In genomic region chr7:109751241-109751640, GRCh38 we compare ENCODE assay signal across 17 cellular contexts.
A peak's percentile ranks its signal among the peaks of the same experiment; 100 is the strongest.
DNase-seq lines count a peak whose midpoint lies in the region; ATAC-seq and TF ChIP-seq lines count a peak whose summit lies in the region.
"Had no signal": no experiment of that assay in that cellular context is flagged by ENCODE, and none has a peak within 500 bp of the region (broad histone marks: within the 10 kb centered on the region; RNA-seq: fewer than 3 reads in every experiment).

No MANE protein-coding gene starts in this region.

- TF ChIP-seq POLR2A in ovary (IDR thresholded peaks at IDR 0.05) = no peak
- TF ChIP-seq POLR2A in adrenal gland (IDR thresholded peaks at IDR 0.05) = no peak

- H3K36me3 ChIP-seq in DND-41 (ENCODE audit: insufficient read depth, low read length) (no peaks in the 10 kb centered on the region; the same call in 1 of the 2 replicates), ovary (no peaks in the 10 kb centered on the region), adrenal gland (replicated peaks in 1 of 2) (no peaks in the 10 kb centered on the region)
- H3K36me3 ChIP-seq: heart right ventricle had no signal

- WGBS in ovary, 3 donors = 82 to 89% (median 85%) methylated on average over 4 of the region's 4 CpGs
- 77 to 86% (median 81%) methylated on average over 4 of the region's 4 CpGs for WGBS in adrenal gland, 4 donors

- H3K9me3 ChIP-seq in DND-41 (ENCODE audit: insufficient read depth, low read length, severe bottlenecking) (peaks cover 14% of the 10 kb centered on the region), ovary (no peaks in the 10 kb centered on the region), adrenal gland (replicated peaks in 1 of 3) (no peaks in the 10 kb centered on the region)
- H3K9me3 ChIP-seq: body of pancreas had no signal

- no peaks in the 10 kb centered on the region for H4K20me1 ChIP-seq in DND-41 (ENCODE audit: insufficient read depth, low read length)

- H2AFZ ChIP-seq in DND-41 (ENCODE audit: low read depth, low read length) = peak overlapping the region; percentile 43; the same call in 1 of the 2 replicates

- H3K4me3 ChIP-seq in DND-41 (ENCODE audit: low read depth in 1 of 2, low read length in 2 of 2) (peak overlapping the region in 1 of 2 experiments; percentile 40; a peak in 2 of 4 replicates), ovary (no peak overlapping the region), adrenal gland (no peak overlapping the region)
- H3K4me3 ChIP-seq: body of pancreas, heart right ventricle had no signal

- DNase-seq in DND-41 (peak; percentile 56), Kasumi-1 (lab: John Stamatoyannopoulos, UW) (peak; percentile 73 to 80), astrocyte of the hippocampus (ENCODE audit: low read depth, low spot score) (peak; percentile 1), kidney glomerular epithelial cell (lab: John Stamatoyannopoulos, UW) (peak; percentile 43), ovary (no peak), adrenal gland (no peak)
- DNase-seq: activated gamma-delta T cell; body of pancreas; heart right ventricle; left cardiac atrium; NCI-H1092; nucleus accumbens; stimulated activated CD4-positive, alpha-beta T cell treated with anti-CD3 and anti-CD28 coated beads, Interleukin-4, amount 100 ng/mL, for 4 hours had no signal

- H3K9ac ChIP-seq in DND-41 (ENCODE audit: low read depth, low read length) = peak overlapping the region; percentile 68

- peak overlapping the region; percentile 62 for H3K4me2 ChIP-seq in DND-41 (ENCODE audit: insufficient read depth, low read length)

- H3K4me1 ChIP-seq in DND-41 (ENCODE audit: insufficient read depth, low read length) (peaks cover 84% of the 10 kb centered on the region), ovary (ENCODE audit: insufficient read depth) (no peaks in the 10 kb centered on the region), adrenal gland (replicated peaks in 1 of 2) (no peaks in the 10 kb centered on the region)
- H3K4me1 ChIP-seq: body of pancreas, heart right ventricle had no signal

- no peaks in the 10 kb centered on the region for H3K79me2 ChIP-seq in DND-41 (ENCODE audit: insufficient read depth, low read length)

- TF ChIP-seq EP300 in ovary (IDR thresholded peaks at IDR 0.05) = no peak

- H3K27me3 ChIP-seq in DND-41 (ENCODE audit: insufficient read depth, low read length, poor library complexity) (no peaks in the 10 kb centered on the region), ovary (no peaks in the 10 kb centered on the region), adrenal gland (no peaks in the 10 kb centered on the region)
- H3K27me3 ChIP-seq: body of pancreas, heart right ventricle had no signal

- peak overlapping the region; percentile 99 for H3K27ac ChIP-seq in DND-41 (ENCODE audit: low read length)
- no peak overlapping the region for H3K27ac ChIP-seq in ovary
- H3K27ac ChIP-seq in adrenal gland = no peak overlapping the region
- H3K27ac ChIP-seq: body of pancreas, heart right ventricle had no signal

- TF ChIP-seq CTCF in DND-41 (IDR thresholded peaks at IDR 0.05; ENCODE audit: borderline replicate concordance, extremely low read depth, low read length, poor library complexity, severe bottlenecking) (no peak), ovary (IDR thresholded peaks at IDR 0.05) (no peak), adrenal gland (IDR thresholded peaks at IDR 0.05) (no peak)

- ATAC-seq in DND-41 (ENCODE audit: insufficient read depth, low read depth) = peak; percentile 87
- no peak for ATAC-seq in GM18519 (IDR thresholded peaks at IDR 0.05; ENCODE audit: low FRiP score, unreplicated experiment)
- ATAC-seq in HG03175 (IDR thresholded peaks at IDR 0.05; ENCODE audit: unreplicated experiment) = no peak
- ATAC-seq: activated CD4-positive, CD25-positive, alpha-beta regulatory T cell treated with anti-CD3 and anti-CD28 coated beads, Interleukin-2, amount 50 U/mL, for 24 hours; body of pancreas; esophagus mucosa; heart right ventricle; left cardiac atrium had no signal

- intact Hi-C loops in ovary (cut with DNase I) (no loop called here), adrenal gland (cut with DNase I) (no loop called here)

Comparison
In these comparisons a context has a peak if more than half of its experiments do, and no peak if none do; other contexts are left out.
1. DNase-seq: peak in DND-41 (single experiment), Kasumi-1 (2 of 2), astrocyte of the hippocampus (single experiment) and kidney glomerular epithelial cell (single experiment); none in ovary (0 of 5) and adrenal gland (0 of 7).